In the genomic region with DNA sequence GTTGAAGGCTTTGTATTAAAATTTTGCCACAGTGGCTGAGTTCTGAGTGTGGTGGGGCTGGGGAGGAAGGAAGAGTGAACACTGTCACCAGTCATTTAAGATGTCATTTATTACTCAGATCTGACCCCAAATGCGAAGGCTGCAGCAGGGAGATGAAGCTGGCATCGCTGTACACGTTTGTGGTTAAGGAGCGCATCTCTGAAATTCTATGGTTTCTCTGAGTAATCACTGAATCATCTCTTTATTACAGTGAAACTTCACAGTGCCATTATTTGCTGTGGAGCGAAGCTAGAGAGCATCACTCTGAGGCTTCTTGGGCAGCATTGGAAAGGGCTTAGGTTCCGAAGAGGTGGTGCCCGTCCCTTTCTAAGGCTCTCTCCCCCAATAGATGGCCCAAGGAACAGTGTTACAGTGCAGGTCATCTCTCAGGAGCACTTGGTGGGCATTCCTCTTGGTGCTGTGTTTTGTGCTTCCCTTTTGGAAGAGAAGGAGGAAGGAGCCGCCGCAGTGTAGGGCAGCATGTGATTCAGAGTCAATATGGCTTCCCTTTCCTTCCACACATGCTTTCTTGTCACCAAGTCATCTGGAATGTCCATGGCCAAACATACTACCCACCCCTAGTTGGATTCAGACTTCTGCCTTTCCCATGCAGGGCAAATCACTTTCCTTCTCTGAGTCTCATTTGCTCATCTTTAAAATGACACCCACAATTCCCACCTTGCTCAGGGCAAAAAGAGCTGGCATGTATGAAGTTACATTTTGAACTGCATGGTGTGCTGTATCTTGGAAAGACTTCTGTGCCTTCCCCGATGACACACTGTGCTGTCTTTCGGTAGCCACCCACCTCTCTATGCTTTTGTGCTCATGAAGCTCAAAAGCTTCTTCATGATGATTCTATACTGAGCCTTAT, we compare ENCODE assay signal across 9 cellular contexts. TPM values are rescaled to one million over a fixed set of nuclear protein-coding genes. Genes with fewer than 3 reads are reported as not detected.
DNase-seq lines count a peak whose midpoint lies in the region; ATAC-seq and TF ChIP-seq lines count a peak whose summit lies in the region.
"Had no signal": no experiment of that assay in that cellular context is flagged by ENCODE, and none has a peak within 500 bp of the region (broad histone marks: within the 10 kb centered on the region; RNA-seq: fewer than 3 reads in every experiment).

No MANE protein-coding gene starts in this region.

- H3K27ac Mint-ChIP-seq in Calu3 (ENCODE audit: unreplicated experiment) (peak overlapping the region; percentile 23), CD14-positive monocyte (peak overlapping the region in 2 of 7 donors; percentile 21 to 36)
- H3K27ac Mint-ChIP-seq in activated naive CD8-positive, alpha-beta T cell treated with anti-CD3 and anti-CD28 coated beads for 36 hours = peak overlapping the region; percentile 99

- no peak for TF ChIP-seq CTCF in Calu3 (IDR thresholded peaks at IDR 0.05; ENCODE audit: unreplicated experiment)
- TF ChIP-seq CTCF in osteoblast (IDR thresholded peaks at IDR 0.05; ENCODE audit: extremely low read depth, low read depth, low read length) = no peak
- TF ChIP-seq CTCF in CD14-positive monocyte (IDR thresholded peaks at IDR 0.05) = no peak

- H3K4me1 Mint-ChIP-seq in Calu3 (ENCODE audit: low read depth, unreplicated experiment) (peaks cover 34% of the 10 kb centered on the region), CD14-positive monocyte (peaks cover 8% of the 10 kb centered on the region)
- peaks cover 89% of the 10 kb centered on the region for H3K4me1 Mint-ChIP-seq in activated naive CD8-positive, alpha-beta T cell treated with anti-CD3 and anti-CD28 coated beads for 36 hours

- peak; percentile 79 for ATAC-seq in HG02642 (IDR thresholded peaks at IDR 0.05; ENCODE audit: poor library complexity, unreplicated experiment)

- no peak overlapping the region for H3K4me3 Mint-ChIP-seq in Calu3 (ENCODE audit: low read depth, unreplicated experiment)
- H3K4me3 Mint-ChIP-seq in activated naive CD8-positive, alpha-beta T cell treated with anti-CD3 and anti-CD28 coated beads for 36 hours = peak overlapping the region; percentile 29
- peak overlapping the region in 1 of 2 donors; percentile 6 for H3K4me3 Mint-ChIP-seq in CD14-positive monocyte

- H3K4me1 ChIP-seq in SJSA1 (replicated peaks) = peaks cover 41% of the 10 kb centered on the region
- peaks cover 31% of the 10 kb centered on the region for H3K4me1 ChIP-seq in osteoblast (ENCODE audit: insufficient read depth, low read length)

- peak overlapping the region; percentile 72 for H2AFZ ChIP-seq in osteoblast (ENCODE audit: low read length)

- DNase-seq in Calu3 (peak; percentile 5), SJSA1 (ENCODE audit: low read depth in 1 of 2, low spot score in 2 of 2) (peak; percentile 81 to 89), osteoblast (ENCODE audit: insufficient read length, low spot score, missing footprints) (peak; percentile 76), NCI-H2227 treated with DMSO at 0.1 percent for 48 hours (lab: John Stamatoyannopoulos, UW) (no peak), CD14-positive monocyte (ENCODE audit: low spot score) (no peak), mesenteric fat pad (ENCODE audit: low spot score) (no peak)
- peak; percentile 80 for DNase-seq in activated naive CD8-positive, alpha-beta T cell treated with anti-CD3 and anti-CD28 coated beads for 36 hours

- CTCF ChIA-PET in Calu3 (lab: Charles Lee) = interaction anchor here (0.8 kb wide), 1 partner anchor 9 kb away, joined by 3 read pairs; the partner anchor contains the start of gene TEX48

- peaks cover 12% of the 10 kb centered on the region for H3K27me3 Mint-ChIP-seq in Calu3 (ENCODE audit: unreplicated experiment)
- no peaks in the 10 kb centered on the region for H3K27me3 Mint-ChIP-seq in activated naive CD8-positive, alpha-beta T cell treated with anti-CD3 and anti-CD28 coated beads for 36 hours
- peaks cover 0 to 4% (median 2%) of the 10 kb centered on the region in 3 donors for H3K27me3 Mint-ChIP-seq in CD14-positive monocyte (ENCODE audit: low read depth in 3 of 3)

- intact Hi-C loops in Calu3 (cut with micrococcal nuclease; ENCODE audit: unreplicated experiment) (loop anchor here (5.0 kb wide), 1 partner anchor 86 kb away; no protein-coding TSS in a partner anchor), CD14-positive monocyte (cut with micrococcal nuclease) (no loop called here)

- BruUV-seq in Calu3 (replicated peaks; lab: Mats Ljungman, UMichigan) = no TSS peak

- H3K9me3 Mint-ChIP-seq in Calu3 (ENCODE audit: low read depth, unreplicated experiment) (peaks cover 2% of the 10 kb centered on the region), CD14-positive monocyte (peaks cover 0 to 3% (median 0%) of the 10 kb centered on the region in 7 donors)
- H3K9me3 Mint-ChIP-seq in activated naive CD8-positive, alpha-beta T cell treated with anti-CD3 and anti-CD28 coated beads for 36 hours = peaks cover 16% of the 10 kb centered on the region

- peak overlapping the region; percentile 74 for H3K4me2 ChIP-seq in osteoblast (ENCODE audit: insufficient read depth, low read length)

- no peaks in the 10 kb centered on the region for H3K79me2 ChIP-seq in osteoblast (ENCODE audit: insufficient read depth, low read length)

- no peaks in the 10 kb centered on the region for H3K36me3 ChIP-seq in SJSA1
- H3K36me3 ChIP-seq in osteoblast (ENCODE audit: insufficient read depth, low read length) = no peaks in the 10 kb centered on the region

- H4K20me1 ChIP-seq in osteoblast (ENCODE audit: insufficient read depth, low read length) = no peaks in the 10 kb centered on the region

- H3K27me3 ChIP-seq in SJSA1 (replicated peaks) (no peaks in the 10 kb centered on the region), osteoblast (ENCODE audit: insufficient read depth, low read length) (no peaks in the 10 kb centered on the region)

- H3K36me3 Mint-ChIP-seq in Calu3 (ENCODE audit: insufficient read depth, unreplicated experiment) (no peaks in the 10 kb centered on the region), CD14-positive monocyte (no peaks in the 10 kb centered on the region)
- peaks cover 34% of the 10 kb centered on the region for H3K36me3 Mint-ChIP-seq in activated naive CD8-positive, alpha-beta T cell treated with anti-CD3 and anti-CD28 coated beads for 36 hours

- H3K9me3 ChIP-seq in SJSA1 (replicated peaks) = no peaks in the 10 kb centered on the region
- H3K9me3 ChIP-seq in osteoblast (ENCODE audit: low read depth, low read length) = no peaks in the 10 kb centered on the region

- peak overlapping the region; percentile 84 for H3K27ac ChIP-seq in SJSA1
- peak overlapping the region; percentile 74 for H3K27ac ChIP-seq in osteoblast (ENCODE audit: low read depth, low read length)

- H3K4me3 ChIP-seq in SJSA1 = no peak overlapping the region
- peak overlapping the region; percentile 41 for H3K4me3 ChIP-seq in osteoblast (ENCODE audit: insufficient read depth, low read length)
- H3K4me3 ChIP-seq: lung had no signal

RNA-seq across cellular contexts. Expression of gene TEX48, which starts 9.3 kb away (rescaled TPM):
- total RNA-seq in Calu3 (2022) (not detected in 2 replicates), osteoblast (not detected in 2 replicates), mesenteric fat pad (not detected)
- not detected in 2 replicates for total RNA-seq in SJSA1 (2014; rRNA removed; shearing (Covaris generic))
- under 1 TPM; 0.70 to 0.80 TPM for total RNA-seq in activated naive CD8-positive, alpha-beta T cell treated with anti-CD3 and anti-CD28 coated beads for 36 hours
- not detected for polyA plus RNA-seq in CD14-positive monocyte
- total RNA-seq: lung had no signal
- polyA plus RNA-seq: lung had no signal

RNA-seq across cellular contexts. Expression of gene TEX53, which starts 33.7 kb away (rescaled TPM):
- total RNA-seq in Calu3 (2022) (not detected in 2 replicates), osteoblast (not detected in 2 replicates), mesenteric fat pad (not detected)
- total RNA-seq in SJSA1 (2014; rRNA removed; shearing (Covaris generic)) = not detected in 2 replicates
- total RNA-seq in activated naive CD8-positive, alpha-beta T cell treated with anti-CD3 and anti-CD28 coated beads for 36 hours = not detected
- polyA plus RNA-seq in CD14-positive monocyte = not detected
- total RNA-seq: lung had no signal
- polyA plus RNA-seq: lung had no signal

Comparison
In these comparisons a context has a peak if more than half of its experiments do, and no peak if none do; other contexts are left out.
1. DNase-seq: peak in Calu3 (single experiment), SJSA1 (2 of 2), activated naive CD8-positive, alpha-beta T cell treated with anti-CD3 and anti-CD28 coated beads for 36 hours (single experiment) and osteoblast (single experiment); none in NCI-H2227 treated with DMSO at 0.1 percent for 48 hours (single experiment), CD14-positive monocyte (single experiment) and mesenteric fat pad (single experiment).